ENCODE assay signal across 28 cellular contexts in the genomic region with DNA sequence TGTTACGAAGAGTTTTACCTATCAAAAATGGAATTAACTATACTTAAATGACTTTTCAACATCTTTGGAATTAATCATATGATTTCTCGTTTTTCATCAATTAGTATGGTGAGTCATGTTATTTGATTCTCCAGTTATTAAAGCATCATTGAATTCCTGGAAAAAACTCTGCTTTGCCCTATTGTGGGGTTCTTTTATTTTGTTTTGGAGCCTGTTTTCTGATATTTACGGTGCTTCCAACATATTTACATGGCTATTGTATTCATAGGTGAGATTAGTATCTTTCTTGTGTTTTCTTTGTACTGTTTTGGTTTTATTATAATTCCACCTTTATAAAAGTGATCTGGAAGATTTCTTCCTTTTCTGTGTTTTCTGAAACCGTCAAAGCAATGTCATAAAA.
"Had no signal": no experiment of that assay in that cellular context is flagged by ENCODE, and none has a peak within 500 bp of the region (broad histone marks: within the 10 kb centered on the region; RNA-seq: fewer than 3 reads in every experiment).

No MANE protein-coding gene starts in this region.

- ATAC-seq: effector memory CD8-positive, alpha-beta T cell; esophagus mucosa; foreskin keratinocyte; gastrocnemius medialis; gastroesophageal sphincter; heart left ventricle; heart right ventricle had no signal

- H3K9me3 ChIP-seq: colonic mucosa, gastrocnemius medialis had no signal

- DNase-seq: colonic mucosa; cortex of kidney; dermis blood vessel endothelial cell; dorsolateral prefrontal cortex; effector CD4-positive, alpha-beta T cell; effector CD8-positive, alpha-beta T cell; effector memory CD4-positive, alpha-beta T cell; effector memory CD8-positive, alpha-beta T cell; endodermal cell; erythroblast; esophagus squamous epithelium; foreskin fibroblast; foreskin keratinocyte; foreskin melanocyte; gastrocnemius medialis; glutamatergic neuron; head of caudate nucleus; heart left ventricle; heart right ventricle had no signal

- H3K4me1 ChIP-seq: colonic mucosa, esophagus muscularis mucosa, esophagus squamous epithelium, foreskin keratinocyte, gastrocnemius medialis, gastroesophageal sphincter, heart left ventricle, heart right ventricle had no signal

- H3K4me3 ChIP-seq: colonic mucosa, coronary artery, dorsolateral prefrontal cortex, esophagus muscularis mucosa, esophagus squamous epithelium, gastrocnemius medialis, gastroesophageal sphincter, heart left ventricle, heart right ventricle had no signal

- FAIRE-seq: colon, endometrium, endothelial cell of umbilical vein, frontal cortex had no signal

- H3K36me3 ChIP-seq: colonic mucosa, esophagus muscularis mucosa, esophagus squamous epithelium, gastrocnemius medialis, gastroesophageal sphincter, heart left ventricle, heart right ventricle had no signal

- H3K27ac ChIP-seq: colonic mucosa, coronary artery, dorsolateral prefrontal cortex, epithelial cell of prostate, esophagus muscularis mucosa, esophagus squamous epithelium, foreskin keratinocyte, gastrocnemius medialis, gastroesophageal sphincter, heart left ventricle, heart right ventricle had no signal

- H3K27me3 ChIP-seq: colonic mucosa, foreskin keratinocyte, gastrocnemius medialis had no signal
